1 cellular context compared by ENCODE assay signal in genomic region chr7:101823596-101823995, GRCh38.
TF ChIP-seq lines count a peak whose summit lies in the region.

No MANE protein-coding gene starts in this region.

TF ChIP-seq in IMR-90, 13 proteins besides CTCF, POLR2A, EP300 and RAD21:
- TF ChIP-seq MAFK (IDR thresholded peaks at IDR 0.05; ENCODE audit: low read depth, low read length) (no peak), CHD1 (IDR thresholded peaks at IDR 0.05; ENCODE audit: low read depth, low read length) (no peak), ELK1 (IDR thresholded peaks at IDR 0.05; ENCODE audit: borderline replicate concordance, low read depth, low read length) (no peak), CEBPB (IDR thresholded peaks at IDR 0.05; ENCODE audit: low read depth, low read length) (peak; percentile 95), MAZ (IDR thresholded peaks at IDR 0.05; ENCODE audit: borderline replicate concordance, low read depth, low read length) (no peak), NFE2L2 (IDR thresholded peaks at IDR 0.05; ENCODE audit: low read depth, low read length) (no peak), BHLHE40 (IDR thresholded peaks at IDR 0.05; ENCODE audit: low read depth, low read length) (no peak)
